ENCODE assay signal across 35 cellular contexts in genomic region chr7:19091871-19092270, GRCh38. TPM values are rescaled to one million over a fixed set of nuclear protein-coding genes. Genes with fewer than 3 reads are reported as not detected.
"Had no signal": no experiment of that assay in that cellular context is flagged by ENCODE, and none has a peak within 500 bp of the region (broad histone marks: within the 10 kb centered on the region; RNA-seq: fewer than 3 reads in every experiment).

No MANE protein-coding gene starts in this region.

- H3K27ac ChIP-seq: ascending aorta, coronary artery, dorsolateral prefrontal cortex, foreskin keratinocyte, gastroesophageal sphincter, heart right ventricle, WERI-Rb-1 had no signal

- DNase-seq: activated B cell treated with CpG ODN at 0.5 μM for 24 hours; activated CD4-positive, alpha-beta memory T cell treated with anti-CD3 and anti-CD28 coated beads for 36 hours; activated CD4-positive, alpha-beta T cell treated with anti-CD3 and anti-CD28 coated beads for 36 hours; activated CD4-positive, alpha-beta T cell treated with anti-CD3 and anti-CD28 coated beads, Interleukin-2, amount 10 ng/mL, durations not matched to agents 24 days and 14 days; activated CD4-positive, CD25-positive, alpha-beta regulatory T cell treated with anti-CD3 and anti-CD28 coated beads, Interleukin-2, amount 50 U/mL, for 72 hours; activated CD8-positive, alpha-beta memory T cell treated with anti-CD3 and anti-CD28 coated beads, Interleukin-2, amount 10 ng/mL, durations not matched to agents 7 days and 5 days; activated CD8-positive, alpha-beta memory T cell treated with anti-CD3 and anti-CD28 coated beads, Interleukin-2, amount 50 U/mL, for 4 hours; activated CD8-positive, alpha-beta T cell treated with anti-CD3 and anti-CD28 coated beads, Interleukin-2, amount 10 ng/mL, durations not matched to agents 7 days and 5 days; activated gamma-delta T cell; activated naive CD4-positive, alpha-beta T cell; activated naive CD4-positive, alpha-beta T cell treated with anti-CD3 and anti-CD28 coated beads, Interleukin-2, amount 10 ng/mL, durations not matched to agents 7 days and 5 days; activated naive CD8-positive, alpha-beta T cell treated with anti-CD3 and anti-CD28 coated beads, Interleukin-2, amount 10 ng/mL, durations not matched to agents 7 days and 5 days; activated T-cell treated with anti-CD3 and anti-CD28 coated beads, Interleukin-2, amount 50 U/mL, for 1 hour; activated T-cell treated with anti-CD3 and anti-CD28 coated beads, Interleukin-2, amount 50 U/mL, for 48 hours; dorsolateral prefrontal cortex; effector memory CD4-positive, alpha-beta T cell; endodermal cell; foreskin keratinocyte; heart right ventricle; T-helper 1 cell; T-helper 17 cell; T1000; WERI-Rb-1 had no signal

- H3K4me1 ChIP-seq: ascending aorta, foreskin keratinocyte, gastroesophageal sphincter, heart right ventricle had no signal

- H3K36me3 ChIP-seq: ascending aorta, gastroesophageal sphincter, heart right ventricle, WERI-Rb-1 had no signal

- H3K27me3 ChIP-seq: ascending aorta, gastroesophageal sphincter had no signal

- FAIRE-seq: bronchial epithelial cell had no signal

- H3K4me3 ChIP-seq: ascending aorta, coronary artery, dorsolateral prefrontal cortex, gastroesophageal sphincter, heart right ventricle had no signal

RNA-seq across cellular contexts. Expression of gene TWIST1, which starts 25.6 kb away (rescaled TPM):
- total RNA-seq: activated B cell treated with CpG ODN at 0.5 μM for 24 hours; activated CD8-positive, alpha-beta T cell treated with anti-CD3 and anti-CD28 coated beads, Interleukin-2, amount 10 ng/mL, durations not matched to agents 7 days and 5 days; activated naive CD4-positive, alpha-beta T cell treated with anti-CD3 and anti-CD28 coated beads, Interleukin-2, amount 50 U/mL, for 72 hours; activated naive CD8-positive, alpha-beta T cell treated with anti-CD3 and anti-CD28 coated beads, Interleukin-2, amount 10 ng/mL, durations not matched to agents 7 days and 5 days; epithelial cell of proximal tubule; T-helper 17 cell had no signal

RNA-seq across cellular contexts. Expression of gene FERD3L, which starts 53.4 kb away (rescaled TPM):
- total RNA-seq: activated B cell treated with CpG ODN at 0.5 μM for 24 hours; activated CD4-positive, alpha-beta memory T cell treated with anti-CD3 and anti-CD28 coated beads for 36 hours; activated CD4-positive, alpha-beta T cell treated with anti-CD3 and anti-CD28 coated beads for 36 hours; activated CD4-positive, alpha-beta T cell treated with anti-CD3 and anti-CD28 coated beads, Interleukin-2, amount 10 ng/mL, durations not matched to agents 24 days and 14 days; activated CD8-positive, alpha-beta memory T cell treated with anti-CD3 and anti-CD28 coated beads for 36 hours; activated CD8-positive, alpha-beta memory T cell treated with anti-CD3 and anti-CD28 coated beads, Interleukin-2, amount 10 ng/mL, durations not matched to agents 7 days and 5 days; activated CD8-positive, alpha-beta T cell treated with anti-CD3 and anti-CD28 coated beads, Interleukin-2, amount 10 ng/mL, durations not matched to agents 7 days and 5 days; activated naive CD4-positive, alpha-beta T cell treated with anti-CD3 and anti-CD28 coated beads, Interleukin-2, amount 50 U/mL, for 72 hours; activated naive CD8-positive, alpha-beta T cell treated with anti-CD3 and anti-CD28 coated beads, Interleukin-2, amount 10 ng/mL, durations not matched to agents 7 days and 5 days; activated T-helper 1 cell treated with anti-CD3 and anti-CD28 coated beads, Interleukin-12 subunit alpha, Interleukin-12 subunit beta, Interleukin-2, Interleukin-4 antibody, amounts not matched to agents 30 ng/mL and 10 ng/mL and 1 ng/mL, durations not matched to agents 14 hours and 24 hours and 36 hours; ascending aorta; bronchial epithelial cell; cardiac septum; cerebellum; endodermal cell; epithelial cell of proximal tubule; esophagus mucosa; foreskin keratinocyte; gastroesophageal sphincter; glomerular endothelial cell; heart right ventricle; T-helper 17 cell had no signal
- polyA plus RNA-seq: foreskin keratinocyte had no signal
